Comparison of ENCODE assay signal across 8 cellular contexts in the genomic region with DNA sequence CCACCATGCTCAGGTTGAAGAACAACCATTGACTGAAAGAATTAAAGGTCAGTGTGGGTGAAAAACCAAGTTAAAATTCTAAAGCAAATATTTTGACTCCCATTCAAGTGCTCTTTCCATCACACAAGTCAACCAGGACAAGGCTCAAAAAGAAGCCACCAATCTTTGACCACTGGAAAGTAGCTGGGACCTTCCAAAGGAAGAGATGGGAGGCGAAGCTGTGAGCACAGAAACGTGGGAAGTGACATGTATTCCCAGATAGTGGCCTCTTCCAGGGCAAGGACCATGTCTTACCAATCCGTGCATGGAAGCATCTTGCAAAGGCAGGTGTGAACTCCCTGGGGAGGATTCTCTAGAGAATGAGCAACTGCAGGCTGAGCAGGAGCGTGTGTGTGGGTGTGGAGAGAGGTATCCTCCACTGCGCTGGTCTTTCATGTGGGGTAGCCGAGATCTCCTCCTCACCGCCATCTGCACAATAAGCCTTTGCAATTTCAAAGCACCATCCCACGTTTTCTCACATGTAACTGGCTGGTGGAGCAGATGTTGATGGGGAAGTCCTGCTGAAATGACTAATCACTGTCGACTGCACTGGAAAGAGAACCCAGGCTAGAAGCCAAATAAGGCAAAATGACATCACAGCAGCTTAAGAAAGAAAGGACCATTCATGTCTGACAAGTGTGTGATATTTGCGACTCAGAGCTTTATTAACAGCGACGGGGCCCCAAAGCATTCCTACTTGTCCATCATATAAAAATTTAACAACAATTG.
DNase-seq lines count a peak whose midpoint lies in the region; ATAC-seq and TF ChIP-seq lines count a peak whose summit lies in the region.

No MANE protein-coding gene starts in this region.

- no peak overlapping the region for H3K27ac ChIP-seq in thyroid gland

- H3K4me3 ChIP-seq in thyroid gland (replicated peaks in 1 of 3), result no peak overlapping the region

- no peak overlapping the region for H3K4me3 Mint-ChIP-seq in activated CD8-positive, alpha-beta T cell treated with anti-CD3 and anti-CD28 coated beads, Interleukin-2, amount 10 ng/mL, durations not matched to agents 7 days and 5 days

- no peak overlapping the region for H3K27ac Mint-ChIP-seq in activated CD8-positive, alpha-beta T cell treated with anti-CD3 and anti-CD28 coated beads, Interleukin-2, amount 10 ng/mL, durations not matched to agents 7 days and 5 days

- H3K9me3 Mint-ChIP-seq in activated CD8-positive, alpha-beta T cell treated with anti-CD3 and anti-CD28 coated beads, Interleukin-2, amount 10 ng/mL, durations not matched to agents 7 days and 5 days (ENCODE audit: insufficient read depth), result no peaks in the 10 kb centered on the region

- no peaks in the 10 kb centered on the region for H3K36me3 ChIP-seq in thyroid gland

- H3K27me3 ChIP-seq in thyroid gland, result no peaks in the 10 kb centered on the region

- H3K27me3 Mint-ChIP-seq in activated CD8-positive, alpha-beta T cell treated with anti-CD3 and anti-CD28 coated beads, Interleukin-2, amount 10 ng/mL, durations not matched to agents 7 days and 5 days (ENCODE audit: low read depth), result peaks cover 3% of the 10 kb centered on the region

- DNase-seq in GM03348 (ENCODE audit: low spot score) (peak; percentile 39), kidney glomerular epithelial cell (lab: John Stamatoyannopoulos, UW) (peak; percentile 31), iPS-NIHi7 (ENCODE audit: extremely low spot score) (no peak), DMS79 treated with DMSO at 0.1 percent for 48 hours (lab: John Stamatoyannopoulos, UW) (no peak), thyroid gland (no peak)
- DNase-seq in activated CD8-positive, alpha-beta T cell treated with anti-CD3 and anti-CD28 coated beads, Interleukin-2, amount 10 ng/mL, durations not matched to agents 7 days and 5 days, result peak; percentile 36

- H3K4me1 Mint-ChIP-seq in activated CD8-positive, alpha-beta T cell treated with anti-CD3 and anti-CD28 coated beads, Interleukin-2, amount 10 ng/mL, durations not matched to agents 7 days and 5 days (ENCODE audit: low read depth), result peaks cover 18% of the 10 kb centered on the region

- ATAC-seq in GM21390 (IDR thresholded peaks at IDR 0.05; ENCODE audit: unreplicated experiment) (peak; percentile 81), HG03571 (IDR thresholded peaks at IDR 0.05; ENCODE audit: unreplicated experiment) (peak; percentile 89)
- ATAC-seq in activated CD8-positive, alpha-beta T cell treated with anti-CD3 and anti-CD28 coated beads, Interleukin-2, amount 10 ng/mL, durations not matched to agents 7 days and 5 days, result peak; percentile 49

- no peak for TF ChIP-seq CTCF in thyroid gland (IDR thresholded peaks at IDR 0.05)

- no peaks in the 10 kb centered on the region for H3K36me3 Mint-ChIP-seq in activated CD8-positive, alpha-beta T cell treated with anti-CD3 and anti-CD28 coated beads, Interleukin-2, amount 10 ng/mL, durations not matched to agents 7 days and 5 days (ENCODE audit: low read depth)

- intact Hi-C loops in thyroid gland (cut with DNase I), result no loop called here

- peaks cover 31 to 40% of the 10 kb centered on the region in 2 donors for H3K4me1 ChIP-seq in thyroid gland

- 80 to 82% methylated on average over 12 of the region's 12 CpGs for WGBS in thyroid gland, 2 donors

- no peak for TF ChIP-seq POLR2A in thyroid gland (IDR thresholded peaks at IDR 0.05)

- POLR2A ChIA-PET in activated CD8-positive, alpha-beta T cell treated with anti-CD3 and anti-CD28 coated beads, Interleukin-2, amount 10 ng/mL, durations not matched to agents 7 days and 5 days (lab: Charles Lee), result no interaction called here

- no peaks in the 10 kb centered on the region for H3K9me3 ChIP-seq in thyroid gland

- CTCF ChIA-PET in activated CD8-positive, alpha-beta T cell treated with anti-CD3 and anti-CD28 coated beads, Interleukin-2, amount 10 ng/mL, durations not matched to agents 7 days and 5 days (lab: Charles Lee), result interaction anchor here (0.8 to 2.2 kb wide), 3 partner anchors 13 to 325 kb away, joined by 3 to 5 read pairs (median 3); no protein-coding TSS in a partner anchor

Comparison
In these comparisons a context has a peak if more than half of its experiments do, and no peak if none do; other contexts are left out.
1. DNase-seq: peak in GM03348 (single experiment), activated CD8-positive, alpha-beta T cell treated with anti-CD3 and anti-CD28 coated beads, Interleukin-2, amount 10 ng/mL, durations not matched to agents 7 days and 5 days (single experiment) and kidney glomerular epithelial cell (single experiment); none in iPS-NIHi7 (single experiment), DMS79 treated with DMSO at 0.1 percent for 48 hours (single experiment) and thyroid gland (0 of 2).
2. Peak in every context shown above with its lines, with median percentiles within 50 percentile points of each other: ATAC-seq.